Comparison of ENCODE assay signal across 32 cellular contexts in the genomic region with DNA sequence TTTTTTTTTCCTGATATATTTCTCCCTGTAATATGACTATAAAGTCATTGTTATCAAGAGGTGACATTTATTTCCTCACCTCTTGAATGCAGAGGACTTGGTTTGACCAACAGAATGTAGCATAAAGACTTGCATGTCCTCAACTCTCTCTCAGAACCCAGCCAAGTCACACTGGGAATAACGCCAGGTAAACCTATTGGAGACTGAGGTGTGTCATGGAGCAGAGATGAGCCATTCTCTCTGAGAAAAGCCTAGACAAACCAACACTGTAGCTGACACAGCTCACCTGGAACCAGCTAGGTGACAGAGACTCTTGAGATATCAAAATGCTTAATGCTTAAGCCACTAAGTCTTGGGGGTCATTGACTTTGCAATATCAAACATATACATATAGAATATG.
"Had no signal": no experiment of that assay in that cellular context is flagged by ENCODE, and none has a peak within 500 bp of the region (broad histone marks: within the 10 kb centered on the region; RNA-seq: fewer than 3 reads in every experiment).

No MANE protein-coding gene starts in this region.

- H2AFZ ChIP-seq: neural progenitor cell, parathyroid adenoma had no signal

- ATAC-seq: heart right ventricle; left lobe of liver; naive thymus-derived CD4-positive, alpha-beta T cell; right lobe of liver; stimulated activated naive CD8-positive, alpha-beta T cell treated with anti-CD3 and anti-CD28 coated beads, Interleukin-15, amount 100 ng/mL, for 72 hours; upper lobe of right lung had no signal

- H3K4me1 Mint-ChIP-seq: endodermal cell; immature natural killer cell; naive thymus-derived CD4-positive, alpha-beta T cell; nephron; stimulated activated naive CD8-positive, alpha-beta T cell treated with anti-CD3 and anti-CD28 coated beads, Interleukin-15, amount 100 ng/mL, for 72 hours had no signal

- DNase-seq: colonic mucosa; effector CD8-positive, alpha-beta T cell; endodermal cell; erythroblast; esophagus squamous epithelium; foreskin melanocyte; glutamatergic neuron; heart right ventricle; hippocampal formation; immature natural killer cell; islet precursor cell; mesendoderm; midbrain; naive thymus-derived CD4-positive, alpha-beta T cell; right lobe of liver; stimulated activated CD4-positive, alpha-beta T cell treated with anti-CD3 and anti-CD28 coated beads, Interleukin-12 subunit alpha, Interleukin-12 subunit beta, amount 100 ng/mL, for 4 hours; stimulated activated CD4-positive, alpha-beta T cell treated with anti-CD3 and anti-CD28 coated beads, Interleukin-1b, Interleukin-23, amount 100 ng/mL, for 48 hours; stimulated activated CD4-positive, alpha-beta T cell treated with anti-CD3 and anti-CD28 coated beads, Interleukin-4, amount 100 ng/mL, for 1 hour; stimulated activated CD8-positive, alpha-beta memory T cell treated with anti-CD3 and anti-CD28 coated beads, Interleukin-4, amount 100 ng/mL, for 48 hours; stimulated activated naive CD4-positive, alpha-beta T cell; stimulated activated naive CD8-positive, alpha-beta T cell treated with anti-CD3 and anti-CD28 coated beads, Interleukin-15, amount 100 ng/mL, for 72 hours; transverse colon; upper lobe of right lung; uterus had no signal

- H3K9me3 Mint-ChIP-seq: dendritic cell treated with granulocyte-macrophage colony-stimulating factor and Interleukin-4, amounts not matched to agents 40 ng/mL and 50 ng/mL, for 4 days; endodermal cell; nephron had no signal

- H3K4me1 ChIP-seq: colonic mucosa, esophagus squamous epithelium, heart right ventricle, neural progenitor cell, parathyroid adenoma, right lobe of liver, suprapubic skin, transverse colon, upper lobe of right lung, uterus had no signal

- H3K4me2 ChIP-seq: neural progenitor cell, smooth muscle cell had no signal

- H3K27me3 ChIP-seq: colonic mucosa, esophagus squamous epithelium, neural progenitor cell, right lobe of liver, suprapubic skin, transverse colon, upper lobe of right lung, uterus had no signal

- H3K9ac ChIP-seq: neural progenitor cell, parathyroid adenoma had no signal

- H3K27me3 Mint-ChIP-seq: progenitor cell of endocrine pancreas; stimulated activated naive CD8-positive, alpha-beta T cell treated with anti-CD3 and anti-CD28 coated beads, Interleukin-15, amount 100 ng/mL, for 72 hours had no signal

- H3K4me3 Mint-ChIP-seq: dendritic cell treated with granulocyte-macrophage colony-stimulating factor and Interleukin-4, amounts not matched to agents 40 ng/mL and 50 ng/mL, for 4 days; endodermal cell; immature natural killer cell; naive thymus-derived CD4-positive, alpha-beta T cell; nephron; neural progenitor cell; stimulated activated naive CD8-positive, alpha-beta T cell treated with anti-CD3 and anti-CD28 coated beads, Interleukin-15, amount 100 ng/mL, for 72 hours had no signal

- H3K36me3 ChIP-seq: colonic mucosa, esophagus squamous epithelium, heart right ventricle, neural progenitor cell, right lobe of liver, suprapubic skin, transverse colon, upper lobe of right lung, uterus had no signal

- H3K4me3 ChIP-seq: colonic mucosa, esophagus squamous epithelium, heart right ventricle, neural progenitor cell, right lobe of liver, smooth muscle cell, suprapubic skin, transverse colon, upper lobe of right lung, uterus had no signal

- H3K27ac ChIP-seq: colonic mucosa, esophagus squamous epithelium, heart right ventricle, neural progenitor cell, parathyroid adenoma, right lobe of liver, suprapubic skin, transverse colon, upper lobe of right lung, uterus had no signal

- H3K36me3 Mint-ChIP-seq: immature natural killer cell; naive thymus-derived CD4-positive, alpha-beta T cell; neural progenitor cell had no signal

- H3K9me3 ChIP-seq: colonic mucosa, esophagus squamous epithelium, right lobe of liver, suprapubic skin, transverse colon, upper lobe of right lung, uterus had no signal

- H3K27ac Mint-ChIP-seq: dendritic cell treated with granulocyte-macrophage colony-stimulating factor and Interleukin-4, amounts not matched to agents 40 ng/mL and 50 ng/mL, for 4 days; endodermal cell; immature natural killer cell; naive thymus-derived CD4-positive, alpha-beta T cell; nephron; neural progenitor cell; progenitor cell of endocrine pancreas; stimulated activated naive CD8-positive, alpha-beta T cell treated with anti-CD3 and anti-CD28 coated beads, Interleukin-15, amount 100 ng/mL, for 72 hours had no signal

- H3K79me2 ChIP-seq: parathyroid adenoma had no signal
